Comparison of ENCODE assay signal across 21 cellular contexts in genomic region chr7:3533040-3533439, GRCh38.
"Had no signal": no experiment of that assay in that cellular context is flagged by ENCODE, and none has a peak within 500 bp of the region (broad histone marks: within the 10 kb centered on the region; RNA-seq: fewer than 3 reads in every experiment).

No MANE protein-coding gene starts in this region.

- H3K4me3 ChIP-seq: breast epithelium had no signal

- H3K27ac Mint-ChIP-seq: activated CD4-positive, alpha-beta memory T cell treated with anti-CD3 and anti-CD28 coated beads for 36 hours; activated CD4-positive, alpha-beta T cell treated with anti-CD3 and anti-CD28 coated beads, Interleukin-2, amount 10 ng/mL, durations not matched to agents 7 days and 5 days; activated naive CD4-positive, alpha-beta T cell treated with anti-CD3 and anti-CD28 coated beads for 36 hours; activated naive CD8-positive, alpha-beta T cell treated with anti-CD3 and anti-CD28 coated beads for 36 hours; IgD-negative memory B cell had no signal

- DNase-seq: activated CD4-positive, alpha-beta memory T cell treated with anti-CD3 and anti-CD28 coated beads for 36 hours; activated CD4-positive, alpha-beta T cell treated with anti-CD3 and anti-CD28 coated beads, Interleukin-2, amount 10 ng/mL, durations not matched to agents 7 days and 5 days; activated CD8-positive, alpha-beta memory T cell treated with anti-CD3 and anti-CD28 coated beads for 24 hours; activated gamma-delta T cell; activated naive CD4-positive, alpha-beta T cell treated with anti-CD3 and anti-CD28 coated beads for 36 hours; activated naive CD8-positive, alpha-beta T cell treated with anti-CD3 and anti-CD28 coated beads for 36 hours; activated T-cell treated with anti-CD3 and anti-CD28 coated beads, Interleukin-2, amount 50 U/mL, for 4 hours; anterior cingulate cortex; caudate nucleus; KG1; NCI-H1048; NCI-H1694 treated with DMSO at 0.1 percent for 48 hours; NCI-H2029 treated with DMSO at 0.1 percent for 48 hours; NCI-H446 treated with DMSO at 0.1 percent for 48 hours; NCI-H526 treated with DMSO at 0.1 percent for 48 hours; PC-3; SHP77 treated with DMSO at 0.1 percent for 48 hours; T-helper 1 cell had no signal

- H3K4me3 Mint-ChIP-seq: activated CD4-positive, alpha-beta memory T cell treated with anti-CD3 and anti-CD28 coated beads for 36 hours; activated CD4-positive, alpha-beta T cell treated with anti-CD3 and anti-CD28 coated beads, Interleukin-2, amount 10 ng/mL, durations not matched to agents 7 days and 5 days; activated naive CD4-positive, alpha-beta T cell treated with anti-CD3 and anti-CD28 coated beads for 36 hours; activated naive CD8-positive, alpha-beta T cell treated with anti-CD3 and anti-CD28 coated beads for 36 hours; activated T-cell treated with anti-CD3 and anti-CD28 coated beads, Interleukin-2, amount 50 U/mL, for 4 hours; IgD-negative memory B cell had no signal

- H3K9me3 ChIP-seq: breast epithelium had no signal

- H3K4me1 Mint-ChIP-seq: activated CD4-positive, alpha-beta T cell treated with anti-CD3 and anti-CD28 coated beads, Interleukin-2, amount 10 ng/mL, durations not matched to agents 7 days and 5 days; activated naive CD8-positive, alpha-beta T cell treated with anti-CD3 and anti-CD28 coated beads for 36 hours had no signal

- H3K27me3 Mint-ChIP-seq: activated CD4-positive, alpha-beta memory T cell treated with anti-CD3 and anti-CD28 coated beads for 36 hours; activated CD4-positive, alpha-beta T cell treated with anti-CD3 and anti-CD28 coated beads, Interleukin-2, amount 10 ng/mL, durations not matched to agents 7 days and 5 days; activated naive CD8-positive, alpha-beta T cell treated with anti-CD3 and anti-CD28 coated beads for 36 hours had no signal

- H3K9me3 Mint-ChIP-seq: activated CD4-positive, alpha-beta memory T cell treated with anti-CD3 and anti-CD28 coated beads for 36 hours; activated CD4-positive, alpha-beta T cell treated with anti-CD3 and anti-CD28 coated beads, Interleukin-2, amount 10 ng/mL, durations not matched to agents 7 days and 5 days; activated naive CD4-positive, alpha-beta T cell treated with anti-CD3 and anti-CD28 coated beads for 36 hours; activated naive CD8-positive, alpha-beta T cell treated with anti-CD3 and anti-CD28 coated beads for 36 hours; activated T-cell treated with anti-CD3 and anti-CD28 coated beads, Interleukin-2, amount 50 U/mL, for 4 hours had no signal

- ATAC-seq: activated CD4-positive, CD25-positive, alpha-beta regulatory T cell treated with anti-CD3 and anti-CD28 coated beads, Interleukin-2, amount 50 U/mL, for 24 hours; activated T-cell treated with anti-CD3 and anti-CD28 coated beads, Interleukin-2, amount 50 U/mL, for 4 hours; PC-3 had no signal

- H3K27me3 ChIP-seq: breast epithelium had no signal

- H3K4me1 ChIP-seq: breast epithelium had no signal

- H3K36me3 ChIP-seq: breast epithelium had no signal

- H3K36me3 Mint-ChIP-seq: activated CD4-positive, alpha-beta memory T cell treated with anti-CD3 and anti-CD28 coated beads for 36 hours; activated naive CD8-positive, alpha-beta T cell treated with anti-CD3 and anti-CD28 coated beads for 36 hours; IgD-negative memory B cell had no signal

- H3K27ac ChIP-seq: breast epithelium had no signal
